Comparison of ENCODE assay signal across 14 cellular contexts in genomic region chr18:46184296-46185080, GRCh38.
DNase-seq lines count a peak whose midpoint lies in the region; ATAC-seq and TF ChIP-seq lines count a peak whose summit lies in the region.
"Had no signal": no experiment of that assay in that cellular context is flagged by ENCODE, and none has a peak within 500 bp of the region (broad histone marks: within the 10 kb centered on the region; RNA-seq: fewer than 3 reads in every experiment).

No MANE protein-coding gene starts in this region.

- DNase-seq in CD4-positive, alpha-beta T cell, result no peak
- DNase-seq in GM12865 (ENCODE audit: low read depth) (peak; percentile 9), COLO829 (ENCODE audit: low spot score) (no peak), globus pallidus (ENCODE audit: low spot score) (no peak)
- DNase-seq in activated naive CD8-positive, alpha-beta T cell treated with anti-CD3 and anti-CD28 coated beads for 36 hours, result no peak
- DNase-seq: effector CD8-positive, alpha-beta T cell; EL; psoas muscle; WERI-Rb-1 had no signal

- H3F3A ChIP-seq in Loucy (ENCODE audit: low read depth), result 0 out of 2 replicates have a peak, but pooled peaks cover 3% of the 10 kb centered on the region

- H3K9ac ChIP-seq in Loucy (ENCODE audit: low read depth, low read length, poor library complexity, severe bottlenecking), result no peak overlapping the region
- H3K9ac ChIP-seq: BLaER1 treated with 17β-estradiol and CSF1 and Interleukin-3, amounts not matched to agents 10 nM and 100 nM had no signal

- H3K4me1 ChIP-seq in Loucy (ENCODE audit: insufficient read depth, low read length, poor library complexity, severe bottlenecking), result peaks cover 37% of the 10 kb centered on the region

- CTCF ChIA-PET in CD4-positive, alpha-beta T cell (lab: Charles Lee), result interaction anchor here (1.1 to 2.4 kb wide), 3 partner anchors 11 to 32 kb away, joined by 3 to 18 read pairs (median 3); a partner anchor contains a TSS

- no peak overlapping the region for H2AFZ ChIP-seq in Loucy (ENCODE audit: low read length)

- intact Hi-C loops in CD4-positive, alpha-beta T cell (cut with DNase I, micrococcal nuclease), result no loop called here

- H3K4me3 Mint-ChIP-seq in CD4-positive, alpha-beta T cell, result no peak overlapping the region
- H3K4me3 Mint-ChIP-seq in activated naive CD8-positive, alpha-beta T cell treated with anti-CD3 and anti-CD28 coated beads for 36 hours, result no peak overlapping the region

- no peaks in the 10 kb centered on the region for H3K9me3 ChIP-seq in CD4-positive, alpha-beta T cell (ENCODE audit: control insufficient read depth, low read length)
- no peaks in the 10 kb centered on the region for H3K9me3 ChIP-seq in Loucy (ENCODE audit: insufficient read depth, low read depth, low read length)
- H3K9me3 ChIP-seq: BLaER1 treated with 17β-estradiol and CSF1 and Interleukin-3, amounts not matched to agents 10 nM and 100 nM; psoas muscle had no signal

- TF ChIP-seq CTCF in CD4-positive, alpha-beta T cell (IDR thresholded peaks at IDR 0.05), result no peak
- TF ChIP-seq CTCF in GM12865 (IDR thresholded peaks at IDR 0.05; ENCODE audit: insufficient read depth, low read depth, low read length, missing control alignments), result no peak
- TF ChIP-seq CTCF in Loucy (conservative IDR thresholded peaks at IDR 0.05; ENCODE audit: low read length), result no peak

- H3K9me2 ChIP-seq in Loucy (replicated peaks; ENCODE audit: low read depth, low read length), result no peaks in the 10 kb centered on the region

- peak overlapping the region; percentile 65 for H3K27ac Mint-ChIP-seq in CD4-positive, alpha-beta T cell
- peak overlapping the region; percentile 51 for H3K27ac Mint-ChIP-seq in activated naive CD8-positive, alpha-beta T cell treated with anti-CD3 and anti-CD28 coated beads for 36 hours

- H3K4me3 ChIP-seq in GM12865 (ENCODE audit: low read depth, low read length) (no peak overlapping the region), Loucy (ENCODE audit: low read length, poor library complexity, severe bottlenecking) (no peak overlapping the region)
- H3K4me3 ChIP-seq: BLaER1 treated with 17β-estradiol and CSF1 and Interleukin-3, amounts not matched to agents 10 nM and 100 nM; cardiac muscle cell; psoas muscle had no signal

- POLR2A ChIA-PET in CD4-positive, alpha-beta T cell (lab: Charles Lee), result interaction anchor here (2.0 kb wide), 1 partner anchor 11 kb away, joined by 6 read pairs; a partner anchor contains a TSS

- no peaks in the 10 kb centered on the region for H3K27me3 ChIP-seq in CD4-positive, alpha-beta T cell (ENCODE audit: control insufficient read depth, insufficient read depth, low read length)
- no peaks in the 10 kb centered on the region for H3K27me3 ChIP-seq in Loucy (ENCODE audit: insufficient read depth, low read length, poor library complexity, severe bottlenecking)
- H3K27me3 ChIP-seq: BLaER1 treated with 17β-estradiol and CSF1 and Interleukin-3, amounts not matched to agents 10 nM and 100 nM; cardiac muscle cell had no signal

- ATAC-seq in CD4-positive, alpha-beta T cell (ENCODE audit: poor library complexity), result no peak
- ATAC-seq in GM18502 (IDR thresholded peaks at IDR 0.05; ENCODE audit: poor library complexity, unreplicated experiment), result no peak
- ATAC-seq: psoas muscle, SK-N-SH treated with all-trans-retinoic acid at 6 μM for 48 hours had no signal

- no peaks in the 10 kb centered on the region for H3K9me3 Mint-ChIP-seq in CD4-positive, alpha-beta T cell
- H3K9me3 Mint-ChIP-seq in activated naive CD8-positive, alpha-beta T cell treated with anti-CD3 and anti-CD28 coated beads for 36 hours, result no peaks in the 10 kb centered on the region

- H3K79me2 ChIP-seq in Loucy (ENCODE audit: insufficient read depth, low read length), result peaks cover 99% of the 10 kb centered on the region

- H3K27me3 Mint-ChIP-seq in CD4-positive, alpha-beta T cell, result no peaks in the 10 kb centered on the region
- H3K27me3 Mint-ChIP-seq in activated naive CD8-positive, alpha-beta T cell treated with anti-CD3 and anti-CD28 coated beads for 36 hours, result no peaks in the 10 kb centered on the region

- peaks cover 44% of the 10 kb centered on the region for H4K20me1 ChIP-seq in Loucy (ENCODE audit: insufficient read depth, low read length, poor library complexity, severe bottlenecking)

- H3K36me3 ChIP-seq in Loucy (ENCODE audit: insufficient read depth, low read length), result 0 out of 2 replicates have a peak, but pooled peaks cover 1% of the 10 kb centered on the region
- H3K36me3 ChIP-seq: cardiac muscle cell had no signal

- H3K27ac ChIP-seq in CD4-positive, alpha-beta T cell (ENCODE audit: low read depth, low read length), result no peak overlapping the region
- H3K27ac ChIP-seq: BLaER1 treated with 17β-estradiol and CSF1 and Interleukin-3, amounts not matched to agents 10 nM and 100 nM; cardiac muscle cell; psoas muscle; WERI-Rb-1 had no signal

- H3K36me3 Mint-ChIP-seq in CD4-positive, alpha-beta T cell (ENCODE audit: low read depth), result peaks cover 27% of the 10 kb centered on the region
- peaks cover 24% of the 10 kb centered on the region for H3K36me3 Mint-ChIP-seq in activated naive CD8-positive, alpha-beta T cell treated with anti-CD3 and anti-CD28 coated beads for 36 hours

- peak overlapping the region; percentile 12 for H3K4me2 ChIP-seq in Loucy (ENCODE audit: low read depth, low read length, poor library complexity, severe bottlenecking)

- H3K4me1 Mint-ChIP-seq in CD4-positive, alpha-beta T cell (ENCODE audit: low read depth), result peaks cover 63% of the 10 kb centered on the region
- peaks cover 54% of the 10 kb centered on the region for H3K4me1 Mint-ChIP-seq in activated naive CD8-positive, alpha-beta T cell treated with anti-CD3 and anti-CD28 coated beads for 36 hours
